16 cellular contexts compared by ENCODE assay signal in genomic region chr4:8703857-8704495, GRCh38.
DNase-seq lines count a peak whose midpoint lies in the region; ATAC-seq, FAIRE-seq and TF ChIP-seq lines count a peak whose summit lies in the region.
"Had no signal": no experiment of that assay in that cellular context is flagged by ENCODE, and none has a peak within 500 bp of the region (broad histone marks: within the 10 kb centered on the region; RNA-seq: fewer than 3 reads in every experiment).

No MANE protein-coding gene starts in this region.

- intact Hi-C loops in right lobe of liver (cut with DNase I) (no loop called here), HepG2 (cut with micrococcal nuclease; ENCODE audit: unreplicated experiment) (no loop called here), kidney (cut with DNase I) (no loop called here), spleen (cut with DNase I; ENCODE audit: low total_unique reads) (no loop called here)

- TF ChIP-seq RAD21 in HepG2 (CRISPR knock-in tag; IDR thresholded peaks at IDR 0.05), result no peak

- H3K4me3 ChIP-seq in right lobe of liver (no peak overlapping the region), HepG2 (replicated peaks in 1 of 3; ENCODE audit: insufficient read depth in 1 of 3, low read depth in 2 of 3, low read length in 3 of 3) (no peak overlapping the region), kidney (ENCODE audit: low read length in 2 of 2) (no peak overlapping the region), spleen (no peak overlapping the region)

- H2AFZ ChIP-seq in HepG2 (ENCODE audit: low read length), result no peak overlapping the region

- no peaks in the 10 kb centered on the region for H3K79me2 ChIP-seq in HepG2 (ENCODE audit: insufficient read depth, low read length)

- peak in 2 of 3 donors; percentile 5 to 23 for DNase-seq in right lobe of liver
- DNase-seq in HepG2 (ENCODE audit: low spot score), result no peak
- peak; percentile 21 for DNase-seq in kidney
- peak; percentile 55 for DNase-seq in spleen
- DNase-seq in DMS 273 (lab: John Stamatoyannopoulos, UW; ENCODE audit: unreplicated experiment), result no peak
- DNase-seq in NCI-H345 (lab: John Stamatoyannopoulos, UW), result no peak
- DNase-seq in germinal center (ENCODE audit: low spot score), result no peak
- DNase-seq: CD4-positive, alpha-beta memory T cell; DND-41; GDM1; NCI-H1436; NCI-H2029 treated with DMSO at 0.1 percent for 48 hours; NCI-H510A treated with DMSO at 0.1 percent for 48 hours had no signal

- TF ChIP-seq POLR2A in right lobe of liver (IDR thresholded peaks at IDR 0.05) (no peak), HepG2 (IDR thresholded peaks at IDR 0.05; ENCODE audit: insufficient read depth in 1 of 2, low read depth in 2 of 2, low read length in 2 of 2) (no peak), spleen (IDR thresholded peaks at IDR 0.05) (no peak)

- no TSS peak for BruUV-seq in HepG2 (replicated peaks; lab: Mats Ljungman, UMichigan)

- CTCF ChIA-PET in HepG2 (lab: Yijun Ruan, JAX; ENCODE audit: low intra/inter-chr PET ratio, low total read pairs), result no interaction called here

- no peaks in the 10 kb centered on the region for H3K9me3 ChIP-seq in right lobe of liver
- H3K9me3 ChIP-seq in HepG2 (ENCODE audit: low read length), result no peaks in the 10 kb centered on the region
- H3K9me3 ChIP-seq in kidney (ENCODE audit: control insufficient read depth in 1 of 2, low read length in 2 of 2), result no peaks in the 10 kb centered on the region
- no peaks in the 10 kb centered on the region for H3K9me3 ChIP-seq in spleen

- POLR2A ChIA-PET in HepG2 (lab: Yijun Ruan, JAX), result no interaction called here

- 26% methylated on average over 7 of the region's 11 CpGs for WGBS in right lobe of liver (ENCODE audit: insufficient coverage, low coverage, low lambda C conversion rate, missing lambda C conversion rate)
- 3% methylated on average over 5 of the region's 11 CpGs for WGBS in HepG2 (ENCODE audit: low lambda C conversion rate)
- WGBS in spleen, 5 donors, result 62 to 67% (median 64%) methylated on average over 8 to 11 of the region's 11 CpGs

- in situ Hi-C loops in HepG2 (cut with HindIII; ENCODE audit: extremely low pct_ligation_motif_present, low pct_unique_long_range_greater_than_20kb), result no loop called here

- no peak overlapping the region for H3K4me2 ChIP-seq in HepG2 (ENCODE audit: low read depth, low read length)

- FAIRE-seq in HepG2 (lab: Jason Lieb, UNC), result no peak
- FAIRE-seq in kidney (lab: Jason Lieb, UNC), result no peak
- FAIRE-seq: D721Med, GM12892, RCC 7860 had no signal

- H3K4me1 ChIP-seq in right lobe of liver (no peaks in the 10 kb centered on the region), HepG2 (ENCODE audit: insufficient read depth, low read length) (no peaks in the 10 kb centered on the region), kidney (ENCODE audit: control insufficient read depth in 1 of 2, insufficient read depth in 1 of 2, low read depth in 1 of 2, low read length in 2 of 2) (no peaks in the 10 kb centered on the region), spleen (no peaks in the 10 kb centered on the region)

- H3K36me3 ChIP-seq in right lobe of liver (no peaks in the 10 kb centered on the region), HepG2 (replicated peaks in 1 of 2; ENCODE audit: control insufficient read depth in 1 of 2, insufficient read depth in 2 of 2, low read length in 2 of 2) (no peaks in the 10 kb centered on the region), kidney (ENCODE audit: control insufficient read depth in 1 of 2, insufficient read depth in 2 of 2, low read length in 2 of 2) (no peaks in the 10 kb centered on the region), spleen (no peaks in the 10 kb centered on the region)

- H3K27me3 ChIP-seq in right lobe of liver (no peaks in the 10 kb centered on the region), HepG2 (ENCODE audit: control insufficient read depth in 1 of 2, insufficient read depth in 2 of 2, low read length in 2 of 2) (peaks cover 10 to 92% of the 10 kb centered on the region in 2 experiments; a peak in 4 of 5 replicates), spleen (replicated peaks in 1 of 7) (peaks cover 0 to 89% (median 3%) of the 10 kb centered on the region in 7 donors)

- no peak for TF ChIP-seq CTCF in right lobe of liver (IDR thresholded peaks at IDR 0.05)
- TF ChIP-seq CTCF in HepG2 (CRISPR knock-in tag; IDR thresholded peaks at IDR 0.05), result no peak
- TF ChIP-seq CTCF in kidney (IDR thresholded peaks at IDR 0.05; ENCODE audit: borderline replicate concordance, extremely low read depth, insufficient read depth), result no peak
- no peak for TF ChIP-seq CTCF in spleen (IDR thresholded peaks at IDR 0.05 in 8 of 11, conservative IDR thresholded peaks at IDR 0.05 in 3 of 11)

- H4K20me1 ChIP-seq in HepG2 (ENCODE audit: insufficient read depth, low read length), result no peaks in the 10 kb centered on the region

- H3K9ac ChIP-seq in HepG2 (ENCODE audit: insufficient read depth, low read depth, low read length) (no peak overlapping the region), kidney (ENCODE audit: low read length in 2 of 2) (no peak overlapping the region)

- no peak for ATAC-seq in right lobe of liver
- ATAC-seq in HepG2, result no peak

- TF ChIP-seq EP300 in HepG2 (IDR thresholded peaks at IDR 0.05; ENCODE audit: low read depth in 2 of 2, low read length in 2 of 2) (no peak), HepG2 (CRISPR knock-in tag; IDR thresholded peaks at IDR 0.05; ENCODE audit: borderline replicate concordance) (no peak)

- H3K27ac ChIP-seq in right lobe of liver (no peak overlapping the region), HepG2 (ENCODE audit: extremely low read length, insufficient read depth, low read length) (no peak overlapping the region), kidney (ENCODE audit: low read depth in 2 of 2, low read length in 2 of 2) (no peak overlapping the region), spleen (no peak overlapping the region)

TF ChIP-seq in HepG2, 621 proteins besides CTCF, POLR2A, EP300 and RAD21 (continues in another document):
- TF ChIP-seq ARID3A (IDR thresholded peaks at IDR 0.05; ENCODE audit: low read depth, low read length), result no peak
- TF ChIP-seq ZNF660 (CRISPR knock-in tag; IDR thresholded peaks at IDR 0.05; ENCODE audit: borderline replicate concordance, low read depth), result no peak
- TF ChIP-seq ZNF263 (CRISPR knock-in tag; IDR thresholded peaks at IDR 0.05), result no peak
- no peak for TF ChIP-seq HCFC1 (IDR thresholded peaks at IDR 0.05; ENCODE audit: low read depth, low read length)
- no peak for TF ChIP-seq ZNF281 (CRISPR knock-in tag; IDR thresholded peaks at IDR 0.05; ENCODE audit: borderline replicate concordance)
- TF ChIP-seq ZNF709 (CRISPR knock-in tag; IDR thresholded peaks at IDR 0.05), result no peak

Comparison
In these comparisons a context has a peak if more than half of its experiments do, and no peak if none do; other contexts are left out.
1. DNase-seq: peak in right lobe of liver (2 of 3), kidney (single experiment) and spleen (single experiment); none in HepG2 (single experiment), DMS 273 (single experiment), NCI-H345 (single experiment) and germinal center (single experiment).